ENCODE assay signal across 24 cellular contexts in the genomic region with DNA sequence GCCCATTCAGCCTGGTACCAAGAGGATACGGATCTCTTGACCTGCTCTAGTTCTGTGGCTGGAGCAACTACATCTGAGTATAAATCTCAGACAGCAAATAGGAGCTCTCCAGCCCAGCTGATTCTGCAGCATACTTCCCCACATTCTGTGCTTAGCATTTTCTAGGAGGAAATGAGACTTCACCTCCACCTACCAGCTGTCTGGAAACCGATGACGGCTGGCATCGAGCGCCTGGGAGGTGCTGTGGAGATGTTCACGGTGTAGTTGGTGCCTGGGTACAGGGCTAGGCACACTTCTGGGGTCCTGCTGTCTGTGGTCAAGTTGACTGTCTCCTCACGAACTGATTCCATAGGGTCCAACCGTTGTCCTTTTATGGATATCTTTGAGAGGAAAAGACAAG.
"Had no signal": no experiment of that assay in that cellular context is flagged by ENCODE, and none has a peak within 500 bp of the region (broad histone marks: within the 10 kb centered on the region; RNA-seq: fewer than 3 reads in every experiment).

No MANE protein-coding gene starts in this region.

- DNase-seq: activated CD4-positive, alpha-beta T cell treated with anti-CD3 and anti-CD28 coated beads, Interleukin-2, amount 10 ng/mL, durations not matched to agents 24 days and 14 days; activated CD8-positive, alpha-beta memory T cell treated with anti-CD3 and anti-CD28 coated beads, Interleukin-2, amount 50 U/mL, for 4 hours; activated effector memory CD4-positive, alpha-beta T cell treated with anti-CD3 and anti-CD28 coated beads, Interleukin-2, amount 50 U/mL, for 16 hours; activated naive CD4-positive, alpha-beta T cell treated with anti-CD3 and anti-CD28 coated beads, Interleukin-2, amount 50 U/mL, for 16 hours; activated T-cell treated with anti-CD3 and anti-CD28 coated beads, Interleukin-2, amount 50 U/mL, for 72 hours; aorta; brain microvascular endothelial cell; effector CD4-positive, alpha-beta T cell; esophagus squamous epithelium; left ventricle myocardium superior; mucosa of descending colon; naive thymus-derived CD4-positive, alpha-beta T cell; ovary; psoas muscle; stimulated activated CD4-positive, alpha-beta T cell treated with anti-CD3 and anti-CD28 coated beads, Interleukin-4, amount 100 ng/mL, for 24 hours; stimulated activated naive CD4-positive, alpha-beta T cell; T-helper 1 cell; T-helper 9 cell; thyroid gland; uterus had no signal

- H3K4me1 ChIP-seq: psoas muscle, thyroid gland, uterus had no signal

- H3K27ac Mint-ChIP-seq: activated CD4-positive, alpha-beta T cell treated with anti-CD3 and anti-CD28 coated beads, Interleukin-2, amount 10 ng/mL, durations not matched to agents 24 days and 14 days; activated T-cell treated with anti-CD3 and anti-CD28 coated beads, Interleukin-2, amount 50 U/mL, for 72 hours; neural progenitor cell had no signal

- H3K9me3 Mint-ChIP-seq: activated CD4-positive, alpha-beta T cell treated with anti-CD3 and anti-CD28 coated beads, Interleukin-2, amount 10 ng/mL, durations not matched to agents 24 days and 14 days; activated T-cell treated with anti-CD3 and anti-CD28 coated beads, Interleukin-2, amount 50 U/mL, for 72 hours; central memory CD8-positive, alpha-beta T cell; naive thymus-derived CD4-positive, alpha-beta T cell; neural progenitor cell had no signal

- H3K27me3 ChIP-seq: brain microvascular endothelial cell, esophagus squamous epithelium, neural progenitor cell, ovary, thyroid gland, uterus had no signal

- H3K9me3 ChIP-seq: esophagus squamous epithelium, mucosa of descending colon, ovary, psoas muscle, thyroid gland, uterus had no signal

- H2AFZ ChIP-seq: neural progenitor cell had no signal

- H3K4me1 Mint-ChIP-seq: activated CD4-positive, alpha-beta T cell treated with anti-CD3 and anti-CD28 coated beads, Interleukin-2, amount 10 ng/mL, durations not matched to agents 24 days and 14 days; central memory CD8-positive, alpha-beta T cell had no signal

- ATAC-seq: activated T-cell treated with anti-CD3 and anti-CD28 coated beads, Interleukin-2, amount 50 U/mL, for 72 hours; left ventricle myocardium superior; mucosa of descending colon; naive thymus-derived CD4-positive, alpha-beta T cell; psoas muscle; sciatic nerve had no signal

- H3K4me3 ChIP-seq: coronary artery, esophagus squamous epithelium, mucosa of descending colon, neural progenitor cell, ovary, psoas muscle, thyroid gland, uterus had no signal

- H3K4me3 Mint-ChIP-seq: activated CD4-positive, alpha-beta T cell treated with anti-CD3 and anti-CD28 coated beads, Interleukin-2, amount 10 ng/mL, durations not matched to agents 24 days and 14 days; activated T-cell treated with anti-CD3 and anti-CD28 coated beads, Interleukin-2, amount 50 U/mL, for 72 hours; central memory CD8-positive, alpha-beta T cell; naive thymus-derived CD4-positive, alpha-beta T cell; neural progenitor cell had no signal

- H3K9ac ChIP-seq: neural progenitor cell had no signal

- H3K36me3 ChIP-seq: esophagus squamous epithelium, neural progenitor cell, ovary, thyroid gland, uterus had no signal

- H3K4me2 ChIP-seq: neural progenitor cell had no signal

- H3K27ac ChIP-seq: coronary artery, neural progenitor cell, ovary, psoas muscle, thyroid gland, uterus had no signal

- H3K27me3 Mint-ChIP-seq: activated CD4-positive, alpha-beta T cell treated with anti-CD3 and anti-CD28 coated beads, Interleukin-2, amount 10 ng/mL, durations not matched to agents 24 days and 14 days; central memory CD8-positive, alpha-beta T cell; naive thymus-derived CD4-positive, alpha-beta T cell had no signal
